Comparison of ENCODE assay signal across 1 cellular context in genomic region chr13:82654851-82655517, GRCh38.
TF ChIP-seq lines count a peak whose summit lies in the region.

No MANE protein-coding gene starts in this region.

TF ChIP-seq in H1, 55 proteins besides CTCF, POLR2A, EP300 and RAD21 (continued from another document):
- TF ChIP-seq TAF7 (optimal IDR thresholded peaks at IDR 0.05; ENCODE audit: borderline replicate concordance, low read depth, low read length) (no peak), POU5F1 (IDR thresholded peaks at IDR 0.05; ENCODE audit: low read depth, low read length) (no peak), TCF12 (IDR thresholded peaks at IDR 0.05; ENCODE audit: low read depth, low read length) (no peak), EGR1 (IDR thresholded peaks at IDR 0.05; ENCODE audit: borderline replicate concordance, low read depth, low read length) (no peak), CEBPB (IDR thresholded peaks at IDR 0.05; ENCODE audit: low read depth, low read length) (no peak), SUZ12 (IDR thresholded peaks at IDR 0.05; ENCODE audit: low read length) (no peak), SP1 (IDR thresholded peaks at IDR 0.05; ENCODE audit: low read depth, low read length) (no peak), ZNF274 (IDR thresholded peaks at IDR 0.05; ENCODE audit: borderline replicate concordance, extremely low read depth, low read length) (no peak), KDM1A (IDR thresholded peaks at IDR 0.05; ENCODE audit: borderline replicate concordance, low read length) (no peak), SIN3A (conservative IDR thresholded peaks at IDR 0.05 in 1 of 2, IDR thresholded peaks at IDR 0.05 in 1 of 2; ENCODE audit: low read depth in 1 of 2, low read length in 2 of 2) (no peak), CBX8 (IDR thresholded peaks at IDR 0.05; ENCODE audit: borderline replicate concordance, low read depth, low read length) (no peak), ATF3 (IDR thresholded peaks at IDR 0.05; ENCODE audit: insufficient read depth, low read depth, low read length) (no peak), SIX5 (IDR thresholded peaks at IDR 0.05; ENCODE audit: low read depth, low read length) (no peak)
- TF ChIP-seq, protein P1, sequence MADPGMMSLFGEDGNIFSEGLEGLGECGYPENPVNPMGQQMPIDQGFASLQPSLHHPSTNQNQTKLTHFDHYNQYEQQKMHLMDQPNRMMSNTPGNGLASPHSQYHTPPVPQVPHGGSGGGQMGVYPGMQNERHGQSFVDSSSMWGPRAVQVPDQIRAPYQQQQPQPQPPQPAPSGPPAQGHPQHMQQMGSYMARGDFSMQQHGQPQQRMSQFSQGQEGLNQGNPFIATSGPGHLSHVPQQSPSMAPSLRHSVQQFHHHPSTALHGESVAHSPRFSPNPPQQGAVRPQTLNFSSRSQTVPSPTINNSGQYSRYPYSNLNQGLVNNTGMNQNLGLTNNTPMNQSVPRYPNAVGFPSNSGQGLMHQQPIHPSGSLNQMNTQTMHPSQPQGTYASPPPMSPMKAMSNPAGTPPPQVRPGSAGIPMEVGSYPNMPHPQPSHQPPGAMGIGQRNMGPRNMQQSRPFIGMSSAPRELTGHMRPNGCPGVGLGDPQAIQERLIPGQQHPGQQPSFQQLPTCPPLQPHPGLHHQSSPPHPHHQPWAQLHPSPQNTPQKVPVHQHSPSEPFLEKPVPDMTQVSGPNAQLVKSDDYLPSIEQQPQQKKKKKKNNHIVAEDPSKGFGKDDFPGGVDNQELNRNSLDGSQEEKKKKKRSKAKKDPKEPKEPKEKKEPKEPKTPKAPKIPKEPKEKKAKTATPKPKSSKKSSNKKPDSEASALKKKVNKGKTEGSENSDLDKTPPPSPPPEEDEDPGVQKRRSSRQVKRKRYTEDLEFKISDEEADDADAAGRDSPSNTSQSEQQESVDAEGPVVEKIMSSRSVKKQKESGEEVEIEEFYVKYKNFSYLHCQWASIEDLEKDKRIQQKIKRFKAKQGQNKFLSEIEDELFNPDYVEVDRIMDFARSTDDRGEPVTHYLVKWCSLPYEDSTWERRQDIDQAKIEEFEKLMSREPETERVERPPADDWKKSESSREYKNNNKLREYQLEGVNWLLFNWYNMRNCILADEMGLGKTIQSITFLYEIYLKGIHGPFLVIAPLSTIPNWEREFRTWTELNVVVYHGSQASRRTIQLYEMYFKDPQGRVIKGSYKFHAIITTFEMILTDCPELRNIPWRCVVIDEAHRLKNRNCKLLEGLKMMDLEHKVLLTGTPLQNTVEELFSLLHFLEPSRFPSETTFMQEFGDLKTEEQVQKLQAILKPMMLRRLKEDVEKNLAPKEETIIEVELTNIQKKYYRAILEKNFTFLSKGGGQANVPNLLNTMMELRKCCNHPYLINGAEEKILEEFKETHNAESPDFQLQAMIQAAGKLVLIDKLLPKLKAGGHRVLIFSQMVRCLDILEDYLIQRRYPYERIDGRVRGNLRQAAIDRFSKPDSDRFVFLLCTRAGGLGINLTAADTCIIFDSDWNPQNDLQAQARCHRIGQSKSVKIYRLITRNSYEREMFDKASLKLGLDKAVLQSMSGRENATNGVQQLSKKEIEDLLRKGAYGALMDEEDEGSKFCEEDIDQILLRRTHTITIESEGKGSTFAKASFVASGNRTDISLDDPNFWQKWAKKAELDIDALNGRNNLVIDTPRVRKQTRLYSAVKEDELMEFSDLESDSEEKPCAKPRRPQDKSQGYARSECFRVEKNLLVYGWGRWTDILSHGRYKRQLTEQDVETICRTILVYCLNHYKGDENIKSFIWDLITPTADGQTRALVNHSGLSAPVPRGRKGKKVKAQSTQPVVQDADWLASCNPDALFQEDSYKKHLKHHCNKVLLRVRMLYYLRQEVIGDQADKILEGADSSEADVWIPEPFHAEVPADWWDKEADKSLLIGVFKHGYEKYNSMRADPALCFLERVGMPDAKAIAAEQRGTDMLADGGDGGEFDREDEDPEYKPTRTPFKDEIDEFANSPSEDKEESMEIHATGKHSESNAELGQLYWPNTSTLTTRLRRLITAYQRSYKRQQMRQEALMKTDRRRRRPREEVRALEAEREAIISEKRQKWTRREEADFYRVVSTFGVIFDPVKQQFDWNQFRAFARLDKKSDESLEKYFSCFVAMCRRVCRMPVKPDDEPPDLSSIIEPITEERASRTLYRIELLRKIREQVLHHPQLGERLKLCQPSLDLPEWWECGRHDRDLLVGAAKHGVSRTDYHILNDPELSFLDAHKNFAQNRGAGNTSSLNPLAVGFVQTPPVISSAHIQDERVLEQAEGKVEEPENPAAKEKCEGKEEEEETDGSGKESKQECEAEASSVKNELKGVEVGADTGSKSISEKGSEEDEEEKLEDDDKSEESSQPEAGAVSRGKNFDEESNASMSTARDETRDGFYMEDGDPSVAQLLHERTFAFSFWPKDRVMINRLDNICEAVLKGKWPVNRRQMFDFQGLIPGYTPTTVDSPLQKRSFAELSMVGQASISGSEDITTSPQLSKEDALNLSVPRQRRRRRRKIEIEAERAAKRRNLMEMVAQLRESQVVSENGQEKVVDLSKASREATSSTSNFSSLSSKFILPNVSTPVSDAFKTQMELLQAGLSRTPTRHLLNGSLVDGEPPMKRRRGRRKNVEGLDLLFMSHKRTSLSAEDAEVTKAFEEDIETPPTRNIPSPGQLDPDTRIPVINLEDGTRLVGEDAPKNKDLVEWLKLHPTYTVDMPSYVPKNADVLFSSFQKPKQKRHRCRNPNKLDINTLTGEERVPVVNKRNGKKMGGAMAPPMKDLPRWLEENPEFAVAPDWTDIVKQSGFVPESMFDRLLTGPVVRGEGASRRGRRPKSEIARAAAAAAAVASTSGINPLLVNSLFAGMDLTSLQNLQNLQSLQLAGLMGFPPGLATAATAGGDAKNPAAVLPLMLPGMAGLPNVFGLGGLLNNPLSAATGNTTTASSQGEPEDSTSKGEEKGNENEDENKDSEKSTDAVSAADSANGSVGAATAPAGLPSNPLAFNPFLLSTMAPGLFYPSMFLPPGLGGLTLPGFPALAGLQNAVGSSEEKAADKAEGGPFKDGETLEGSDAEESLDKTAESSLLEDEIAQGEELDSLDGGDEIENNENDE (IDR thresholded peaks at IDR 0.05; ENCODE audit: insufficient replicate concordance, low read length): no peak
TF ChIP-seq in H1: peak in this region for 0.
